21 cellular contexts compared by ENCODE assay signal in genomic region chr18:35137632-35138031, GRCh38.
"Had no signal": no experiment of that assay in that cellular context is flagged by ENCODE, and none has a peak within 500 bp of the region (broad histone marks: within the 10 kb centered on the region; RNA-seq: fewer than 3 reads in every experiment).

No MANE protein-coding gene starts in this region.

- H3K27me3 Mint-ChIP-seq: activated CD4-positive, alpha-beta T cell treated with anti-CD3 and anti-CD28 coated beads, Interleukin-2, amount 10 ng/mL, durations not matched to agents 24 days and 14 days; activated CD8-positive, alpha-beta T cell treated with anti-CD3 and anti-CD28 coated beads for 36 hours; activated naive CD4-positive, alpha-beta T cell treated with anti-CD3 and anti-CD28 coated beads, Interleukin-2, amount 50 U/mL, for 24 hours; type B pancreatic cell had no signal

- H2AFZ ChIP-seq: hepatocyte had no signal

- H3K27ac Mint-ChIP-seq: activated CD4-positive, alpha-beta T cell treated with anti-CD3 and anti-CD28 coated beads, Interleukin-2, amount 10 ng/mL, durations not matched to agents 24 days and 14 days; type B pancreatic cell had no signal

- H3K4me3 ChIP-seq: esophagus squamous epithelium, hepatocyte, lung, pancreas, smooth muscle cell, stomach, testis had no signal

- H3K4me2 ChIP-seq: hepatocyte, smooth muscle cell had no signal

- H3K79me2 ChIP-seq: hepatocyte had no signal

- H3K4me3 Mint-ChIP-seq: activated CD4-positive, alpha-beta T cell treated with anti-CD3 and anti-CD28 coated beads, Interleukin-2, amount 10 ng/mL, durations not matched to agents 24 days and 14 days; activated CD8-positive, alpha-beta T cell treated with anti-CD3 and anti-CD28 coated beads for 36 hours; activated naive CD4-positive, alpha-beta T cell treated with anti-CD3 and anti-CD28 coated beads, Interleukin-2, amount 50 U/mL, for 24 hours; type B pancreatic cell; WTC11 had no signal

- H3K27ac ChIP-seq: esophagus squamous epithelium, hepatocyte, neutrophil, pancreas, stomach, testis had no signal

- H3K9me3 Mint-ChIP-seq: activated CD4-positive, alpha-beta T cell treated with anti-CD3 and anti-CD28 coated beads, Interleukin-2, amount 10 ng/mL, durations not matched to agents 24 days and 14 days; activated CD8-positive, alpha-beta T cell treated with anti-CD3 and anti-CD28 coated beads for 36 hours; activated naive CD4-positive, alpha-beta T cell treated with anti-CD3 and anti-CD28 coated beads, Interleukin-2, amount 50 U/mL, for 24 hours; type B pancreatic cell; WTC11 had no signal

- H3K9me3 ChIP-seq: esophagus squamous epithelium, neutrophil, pancreas, stomach, testis had no signal

- ATAC-seq: activated CD8-positive, alpha-beta T cell treated with anti-CD3 and anti-CD28 coated beads for 36 hours; left cardiac atrium; pancreas; sciatic nerve; WTC11 had no signal

- DNase-seq: activated CD4-positive, alpha-beta T cell treated with anti-CD3 and anti-CD28 coated beads, Interleukin-2, amount 10 ng/mL, durations not matched to agents 24 days and 14 days; activated CD8-positive, alpha-beta T cell treated with anti-CD3 and anti-CD28 coated beads for 36 hours; activated effector memory CD4-positive, alpha-beta T cell treated with anti-CD3 and anti-CD28 coated beads, Interleukin-2, amount 50 U/mL, for 16 hours; activated T-cell treated with anti-CD3 and anti-CD28 coated beads, Interleukin-2, amount 50 U/mL, for 48 hours; effector CD4-positive, alpha-beta T cell; esophagus squamous epithelium; left cardiac atrium; midbrain; pancreas; stimulated activated CD4-positive, alpha-beta T cell treated with anti-CD3 and anti-CD28 coated beads, Interleukin-4, amount 100 ng/mL, for 1 hour; stomach; SW 1271; testis had no signal

- H3K4me1 ChIP-seq: esophagus squamous epithelium, pancreas, stomach, testis had no signal

- H3K27me3 ChIP-seq: esophagus squamous epithelium, hepatocyte, neutrophil, pancreas, stomach, testis had no signal
